In the genomic region with DNA sequence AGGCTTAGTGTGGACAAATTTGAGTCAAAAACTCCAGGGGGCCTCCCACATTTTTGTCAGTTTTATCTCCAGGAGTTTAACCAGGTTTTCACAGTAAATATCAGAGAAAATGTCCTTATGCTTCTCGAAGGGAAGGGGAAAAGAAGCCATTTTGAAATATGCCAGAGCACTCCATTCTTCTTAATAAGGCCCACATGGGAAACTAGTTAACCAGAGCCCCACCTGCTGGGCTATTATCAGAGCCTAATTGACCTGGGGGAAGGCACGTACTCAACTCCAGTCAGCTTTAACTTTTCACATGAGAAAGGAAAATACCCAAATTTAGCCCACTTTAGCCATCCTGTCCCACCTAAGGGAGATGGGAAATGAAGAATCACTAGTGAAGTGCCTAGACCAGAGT, we compare ENCODE assay signal across 16 cellular contexts.
DNase-seq lines count a peak whose midpoint lies in the region; ATAC-seq and TF ChIP-seq lines count a peak whose summit lies in the region.
"Had no signal": no experiment of that assay in that cellular context is flagged by ENCODE, and none has a peak within 500 bp of the region (broad histone marks: within the 10 kb centered on the region; RNA-seq: fewer than 3 reads in every experiment).

No MANE protein-coding gene starts in this region.

- no peaks in the 10 kb centered on the region; the same call in 1 of the 2 replicates for H3K27me3 Mint-ChIP-seq in HFFc6 (ENCODE audit: insufficient read depth)
- no peaks in the 10 kb centered on the region for H3K27me3 Mint-ChIP-seq in stimulated activated memory B cell treated with anti-CD40 and anti-IgM and Interleukin-4, amounts not matched to agents 10 μg/mL and 1 μg/mL and 100 μg/mL, for 72 hours

- no peaks in the 10 kb centered on the region for H3K36me3 ChIP-seq in SK-N-MC (ENCODE audit: insufficient read depth, low read length)
- H3K36me3 ChIP-seq in liver (ENCODE audit: control insufficient read depth in 4 of 4, insufficient read depth in 3 of 4, low read depth in 1 of 4, low read length in 3 of 4) = no peaks in the 10 kb centered on the region
- H3K36me3 ChIP-seq: ascending aorta, suprapubic skin had no signal

- TF ChIP-seq RAD21 in liver (IDR thresholded peaks at IDR 0.05) = peak; percentile 61 to 69

- no peak overlapping the region for H3K9ac ChIP-seq in SK-N-MC (ENCODE audit: insufficient read length)
- H3K9ac ChIP-seq in liver (ENCODE audit: low read depth in 1 of 2, low read length in 2 of 2) = no peak overlapping the region

- no peak for ATAC-seq in HG02938 (IDR thresholded peaks at IDR 0.05; ENCODE audit: unreplicated experiment)
- ATAC-seq in stimulated activated memory B cell treated with anti-CD40 and anti-IgM and Interleukin-4, amounts not matched to agents 10 μg/mL and 1 μg/mL and 100 μg/mL, for 72 hours = no peak
- ATAC-seq: activated T-cell treated with anti-CD3 and anti-CD28 coated beads, Interleukin-2, amount 50 U/mL, for 4 hours; natural killer cell had no signal

- H3K27ac ChIP-seq in SK-N-MC = peak overlapping the region; percentile 76
- H3K27ac ChIP-seq in liver (ENCODE audit: low read depth in 1 of 2, low read length in 2 of 2) = no peak overlapping the region
- H3K27ac ChIP-seq: ascending aorta, suprapubic skin had no signal

- DNase-seq in DMS53 treated with DMSO at 0.1 percent for 48 hours (lab: John Stamatoyannopoulos, UW; ENCODE audit: unreplicated experiment) (peak; percentile 20), HFFc6 (no peak), SK-N-MC (ENCODE audit: low read depth, low spot score) (no peak), NCI-H2171 (lab: John Stamatoyannopoulos, UW) (no peak), AG20443 (ENCODE audit: low spot score) (no peak)
- DNase-seq: activated CD4-positive, CD25-positive, alpha-beta regulatory T cell treated with anti-CD3 and anti-CD28 coated beads, Interleukin-2, amount 50 U/mL, for 72 hours; activated T-cell treated with anti-CD3 and anti-CD28 coated beads, Interleukin-2, amount 50 U/mL, for 4 hours; CD4-positive, alpha-beta memory T cell; natural killer cell; NCI-H774; small intestine had no signal

- no peaks in the 10 kb centered on the region for H3K4me1 ChIP-seq in liver (ENCODE audit: control insufficient read depth in 4 of 4, insufficient read depth in 4 of 4, low read length in 3 of 4)
- H3K4me1 ChIP-seq: ascending aorta, suprapubic skin had no signal

- peaks cover 20% of the 10 kb centered on the region for H3K4me1 Mint-ChIP-seq in HFFc6 (ENCODE audit: low read depth)
- H3K4me1 Mint-ChIP-seq in stimulated activated memory B cell treated with anti-CD40 and anti-IgM and Interleukin-4, amounts not matched to agents 10 μg/mL and 1 μg/mL and 100 μg/mL, for 72 hours = no peaks in the 10 kb centered on the region
- H3K4me1 Mint-ChIP-seq: CD4-positive, alpha-beta memory T cell; natural killer cell had no signal

- peak; percentile 3; the same call in 1 of the 2 replicates for TF ChIP-seq CTCF in HFFc6 (IDR thresholded peaks at IDR 0.05)
- TF ChIP-seq CTCF in liver (IDR thresholded peaks at IDR 0.05; ENCODE audit: low read depth, low read length, missing input control) = peak; percentile 14

- no peaks in the 10 kb centered on the region for H3K36me3 Mint-ChIP-seq in HFFc6 (ENCODE audit: low read depth)
- H3K36me3 Mint-ChIP-seq in stimulated activated memory B cell treated with anti-CD40 and anti-IgM and Interleukin-4, amounts not matched to agents 10 μg/mL and 1 μg/mL and 100 μg/mL, for 72 hours = no peaks in the 10 kb centered on the region
- H3K36me3 Mint-ChIP-seq: CD4-positive, alpha-beta memory T cell; natural killer cell had no signal

- H3K9me3 ChIP-seq in SK-N-MC (ENCODE audit: low read depth, low read length) (no peaks in the 10 kb centered on the region), liver (ENCODE audit: control insufficient read depth in 4 of 4, low read length in 3 of 4) (no peaks in the 10 kb centered on the region)
- H3K9me3 ChIP-seq: ascending aorta, suprapubic skin had no signal

- H3K27me3 ChIP-seq in liver (ENCODE audit: control insufficient read depth in 4 of 4, insufficient read depth in 4 of 4, low read length in 3 of 4) = peaks cover 0 to 4% (median 0%) of the 10 kb centered on the region in 4 donors
- H3K27me3 ChIP-seq: ascending aorta, suprapubic skin had no signal

- no peak overlapping the region for H3K27ac Mint-ChIP-seq in HFFc6
- no peak overlapping the region for H3K27ac Mint-ChIP-seq in stimulated activated memory B cell treated with anti-CD40 and anti-IgM and Interleukin-4, amounts not matched to agents 10 μg/mL and 1 μg/mL and 100 μg/mL, for 72 hours
- H3K27ac Mint-ChIP-seq: CD4-positive, alpha-beta memory T cell; natural killer cell had no signal

- 0 out of 2 replicates have a peak overlapping the region, but pooled peaks have one; percentile 11 for H3K4me3 ChIP-seq in SK-N-MC
- H3K4me3 ChIP-seq in liver (ENCODE audit: low read depth in 1 of 3, low read length in 3 of 3) = no peak overlapping the region
- H3K4me3 ChIP-seq: ascending aorta, suprapubic skin had no signal

- no peak overlapping the region for H3K4me3 Mint-ChIP-seq in HFFc6
- H3K4me3 Mint-ChIP-seq in stimulated activated memory B cell treated with anti-CD40 and anti-IgM and Interleukin-4, amounts not matched to agents 10 μg/mL and 1 μg/mL and 100 μg/mL, for 72 hours = no peak overlapping the region
- H3K4me3 Mint-ChIP-seq: activated T-cell treated with anti-CD3 and anti-CD28 coated beads, Interleukin-2, amount 50 U/mL, for 4 hours; CD4-positive, alpha-beta memory T cell; natural killer cell had no signal

- no peaks in the 10 kb centered on the region for H3K9me3 Mint-ChIP-seq in HFFc6
- peaks cover 4% of the 10 kb centered on the region for H3K9me3 Mint-ChIP-seq in stimulated activated memory B cell treated with anti-CD40 and anti-IgM and Interleukin-4, amounts not matched to agents 10 μg/mL and 1 μg/mL and 100 μg/mL, for 72 hours
- H3K9me3 Mint-ChIP-seq: activated T-cell treated with anti-CD3 and anti-CD28 coated beads, Interleukin-2, amount 50 U/mL, for 4 hours had no signal

- WGBS in liver = 65% methylated on average over 2 of the region's 2 CpGs

TF ChIP-seq in liver, 16 proteins besides CTCF, POLR2A, EP300 and RAD21:
- TF ChIP-seq NR2F2 (IDR thresholded peaks at IDR 0.05) = no peak
- no peak for TF ChIP-seq TAF1 (conservative IDR thresholded peaks at IDR 0.05)
- peak; percentile 40 for TF ChIP-seq YY1 (IDR thresholded peaks at IDR 0.05)
- TF ChIP-seq, protein P1, sequence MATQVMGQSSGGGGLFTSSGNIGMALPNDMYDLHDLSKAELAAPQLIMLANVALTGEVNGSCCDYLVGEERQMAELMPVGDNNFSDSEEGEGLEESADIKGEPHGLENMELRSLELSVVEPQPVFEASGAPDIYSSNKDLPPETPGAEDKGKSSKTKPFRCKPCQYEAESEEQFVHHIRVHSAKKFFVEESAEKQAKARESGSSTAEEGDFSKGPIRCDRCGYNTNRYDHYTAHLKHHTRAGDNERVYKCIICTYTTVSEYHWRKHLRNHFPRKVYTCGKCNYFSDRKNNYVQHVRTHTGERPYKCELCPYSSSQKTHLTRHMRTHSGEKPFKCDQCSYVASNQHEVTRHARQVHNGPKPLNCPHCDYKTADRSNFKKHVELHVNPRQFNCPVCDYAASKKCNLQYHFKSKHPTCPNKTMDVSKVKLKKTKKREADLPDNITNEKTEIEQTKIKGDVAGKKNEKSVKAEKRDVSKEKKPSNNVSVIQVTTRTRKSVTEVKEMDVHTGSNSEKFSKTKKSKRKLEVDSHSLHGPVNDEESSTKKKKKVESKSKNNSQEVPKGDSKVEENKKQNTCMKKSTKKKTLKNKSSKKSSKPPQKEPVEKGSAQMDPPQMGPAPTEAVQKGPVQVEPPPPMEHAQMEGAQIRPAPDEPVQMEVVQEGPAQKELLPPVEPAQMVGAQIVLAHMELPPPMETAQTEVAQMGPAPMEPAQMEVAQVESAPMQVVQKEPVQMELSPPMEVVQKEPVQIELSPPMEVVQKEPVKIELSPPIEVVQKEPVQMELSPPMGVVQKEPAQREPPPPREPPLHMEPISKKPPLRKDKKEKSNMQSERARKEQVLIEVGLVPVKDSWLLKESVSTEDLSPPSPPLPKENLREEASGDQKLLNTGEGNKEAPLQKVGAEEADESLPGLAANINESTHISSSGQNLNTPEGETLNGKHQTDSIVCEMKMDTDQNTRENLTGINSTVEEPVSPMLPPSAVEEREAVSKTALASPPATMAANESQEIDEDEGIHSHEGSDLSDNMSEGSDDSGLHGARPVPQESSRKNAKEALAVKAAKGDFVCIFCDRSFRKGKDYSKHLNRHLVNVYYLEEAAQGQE (IDR thresholded peaks at IDR 0.05) = no peak
- no peak for TF ChIP-seq HNF4G (IDR thresholded peaks at IDR 0.05)
